Comparison of ENCODE assay signal across 8 cellular contexts in the genomic region with DNA sequence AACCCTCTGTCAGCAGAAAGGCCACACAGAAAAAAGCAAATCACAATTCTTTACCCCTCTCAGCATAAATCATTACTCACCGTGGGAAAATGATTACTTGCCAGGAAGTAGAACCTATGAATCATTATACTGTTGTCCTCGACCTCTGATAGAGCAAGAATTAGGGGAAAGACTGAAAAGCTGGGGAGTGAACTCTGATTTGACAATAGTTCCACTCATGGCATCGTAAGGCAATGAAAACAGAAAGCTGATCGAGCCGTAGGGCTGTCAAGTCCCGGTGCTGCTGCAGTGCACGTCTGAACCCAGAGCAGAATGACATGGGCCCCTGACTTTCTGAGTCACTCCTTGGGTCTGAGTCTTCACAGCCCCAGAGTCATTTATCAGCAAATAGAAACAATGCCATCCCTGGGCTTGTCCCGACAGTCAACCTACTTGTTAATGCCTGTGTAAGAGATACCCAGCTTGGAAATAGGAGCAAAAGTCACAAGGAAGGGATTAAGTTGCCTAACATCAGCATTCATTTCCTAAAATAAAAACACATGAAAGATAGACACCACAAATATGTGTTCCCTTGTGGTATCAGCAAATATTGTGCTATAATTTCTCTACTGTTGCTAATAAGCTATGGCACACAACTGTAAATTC.
DNase-seq lines count a peak whose midpoint lies in the region; ATAC-seq and TF ChIP-seq lines count a peak whose summit lies in the region.

No MANE protein-coding gene starts in this region.

- H3K4me3 Mint-ChIP-seq in WTC11 (no peak overlapping the region), progenitor cell of endocrine pancreas (ENCODE audit: low read depth) (peak overlapping the region; percentile 3)

- peak overlapping the region; percentile 12 for H3K4me3 ChIP-seq in fibroblast of mammary gland (ENCODE audit: control insufficient read depth, low read depth, low read length)

- peaks cover 5% of the 10 kb centered on the region; the same call in 1 of the 2 replicates for H3K4me1 Mint-ChIP-seq in WTC11
- peaks cover 29% of the 10 kb centered on the region for H3K4me1 Mint-ChIP-seq in progenitor cell of endocrine pancreas (ENCODE audit: low read depth)

- TF ChIP-seq CTCF in WTC11 (IDR thresholded peaks at IDR 0.05) (no peak), fibroblast of mammary gland (conservative IDR thresholded peaks at IDR 0.05; ENCODE audit: control insufficient read depth, insufficient read depth, low read depth, low read length) (no peak), progenitor cell of endocrine pancreas (IDR thresholded peaks at IDR 0.05; ENCODE audit: unreplicated experiment) (no peak)

- CTCF ChIA-PET in WTC11 (lab: Charles Lee): interaction anchor here (1.0 kb wide), 1 partner anchor 74 kb away, joined by 3 read pairs; no protein-coding TSS in a partner anchor

- DNase-seq in CD1c-positive myeloid dendritic cell (ENCODE audit: extremely low spot score): peak; percentile 74
- DNase-seq in WTC11 (ENCODE audit: low spot score): no peak
- peak; percentile 91 for DNase-seq in fibroblast of mammary gland (ENCODE audit: low read depth)
- no peak for DNase-seq in progenitor cell of endocrine pancreas (ENCODE audit: low spot score, unreplicated experiment)
- no peak for DNase-seq in HuH-7.5 (ENCODE audit: low spot score)
- no peak for DNase-seq in NCI-H1417 treated with DMSO at 0.1 percent for 48 hours (lab: John Stamatoyannopoulos, UW)

- peaks cover 17% of the 10 kb centered on the region for H3K27me3 Mint-ChIP-seq in WTC11 (ENCODE audit: low read depth)
- peaks cover 3% of the 10 kb centered on the region for H3K27me3 Mint-ChIP-seq in progenitor cell of endocrine pancreas

- ATAC-seq in GM19395 (IDR thresholded peaks at IDR 0.05; ENCODE audit: unreplicated experiment) (peak; percentile 41), HG03432 (IDR thresholded peaks at IDR 0.05; ENCODE audit: unreplicated experiment) (peak; percentile 47), WTC11 (no peak)

- H3K27ac Mint-ChIP-seq in WTC11 (0 out of 2 replicates have a peak overlapping the region, but pooled peaks have one; percentile 33), progenitor cell of endocrine pancreas (peak overlapping the region; percentile 64)

- POLR2A ChIA-PET in WTC11 (lab: Charles Lee): no interaction called here

- no peaks in the 10 kb centered on the region for H3K9me3 Mint-ChIP-seq in WTC11
- no peaks in the 10 kb centered on the region for H3K9me3 Mint-ChIP-seq in progenitor cell of endocrine pancreas (ENCODE audit: low read depth)

- H3K36me3 Mint-ChIP-seq in WTC11 (no peaks in the 10 kb centered on the region), progenitor cell of endocrine pancreas (ENCODE audit: insufficient read depth) (no peaks in the 10 kb centered on the region)

TF ChIP-seq in WTC11, 78 proteins besides CTCF, POLR2A, EP300 and RAD21:
- TF ChIP-seq TCF7 (CRISPR knock-in tag; IDR thresholded peaks at IDR 0.05; ENCODE audit: low read depth): no peak
- no peak for TF ChIP-seq ELF4 (CRISPR knock-in tag; IDR thresholded peaks at IDR 0.05; ENCODE audit: low read depth)
TF ChIP-seq in WTC11: peak in this region for 0.

Comparison
In these comparisons a context has a peak if more than half of its experiments do, and no peak if none do; other contexts are left out.
1. DNase-seq: peak in CD1c-positive myeloid dendritic cell (single experiment) and fibroblast of mammary gland (single experiment); none in WTC11 (single experiment), progenitor cell of endocrine pancreas (single experiment), HuH-7.5 (single experiment) and NCI-H1417 treated with DMSO at 0.1 percent for 48 hours (single experiment).